Comparison of ENCODE assay signal across 20 cellular contexts in genomic region chr6:75171151-75171550, GRCh38. TPM values are rescaled to one million over a fixed set of nuclear protein-coding genes. Genes with fewer than 3 reads are reported as not detected.
DNase-seq lines count a peak whose midpoint lies in the region; ATAC-seq, FAIRE-seq and TF ChIP-seq lines count a peak whose summit lies in the region.
"Had no signal": no experiment of that assay in that cellular context is flagged by ENCODE, and none has a peak within 500 bp of the region (broad histone marks: within the 10 kb centered on the region; RNA-seq: fewer than 3 reads in every experiment).

No MANE protein-coding gene starts in this region.

- H3K4me1 Mint-ChIP-seq in chondrocyte (ENCODE audit: low read depth): peaks cover 82% of the 10 kb centered on the region
- H3K4me1 Mint-ChIP-seq: IgD-negative memory B cell had no signal

- no peak for ATAC-seq in A549
- ATAC-seq in left lung: no peak
- ATAC-seq: GM12878 had no signal

- no peak for TF ChIP-seq CTCF in A549 (IDR thresholded peaks at IDR 0.05)
- no peak for TF ChIP-seq CTCF in chondrocyte (IDR thresholded peaks at IDR 0.05)
- no peak for TF ChIP-seq CTCF in left lung (IDR thresholded peaks at IDR 0.05)

- CTCF ChIA-PET in A549 (lab: Yijun Ruan, JAX): no interaction called here

- peaks cover 57% of the 10 kb centered on the region for H3K36me3 Mint-ChIP-seq in chondrocyte (ENCODE audit: low read depth)
- H3K36me3 Mint-ChIP-seq: IgD-negative memory B cell had no signal

- H3K4me1 ChIP-seq in A549: no peaks in the 10 kb centered on the region
- no peaks in the 10 kb centered on the region for H3K4me1 ChIP-seq in left lung
- H3K4me1 ChIP-seq: Peyer's patch had no signal

- TF ChIP-seq EP300 in A549 (IDR thresholded peaks at IDR 0.05): no peak

- H3K9me3 ChIP-seq in A549: no peaks in the 10 kb centered on the region
- H3K9me3 ChIP-seq in left lung: no peaks in the 10 kb centered on the region
- H3K9me3 ChIP-seq: Peyer's patch had no signal

- POLR2A ChIA-PET in A549 (lab: Yijun Ruan, JAX): no interaction called here

- no peak for TF ChIP-seq POLR2A in A549 (IDR thresholded peaks at IDR 0.05; ENCODE audit: low read length)

- peak overlapping the region; percentile 76 for H3K27ac Mint-ChIP-seq in chondrocyte (ENCODE audit: unreplicated experiment)
- H3K27ac Mint-ChIP-seq: H9, IgD-negative memory B cell had no signal

- H3K27ac ChIP-seq in A549: no peak overlapping the region
- no peak overlapping the region for H3K27ac ChIP-seq in left lung
- H3K27ac ChIP-seq: 22Rv1, C4-2B had no signal

- H3K9me3 Mint-ChIP-seq in chondrocyte (ENCODE audit: low read depth): no peaks in the 10 kb centered on the region
- H3K9me3 Mint-ChIP-seq: H9 had no signal

- H3K27me3 Mint-ChIP-seq in chondrocyte (ENCODE audit: low read depth): no peaks in the 10 kb centered on the region

- DNase-seq in A549 (ENCODE audit: low read depth in 1 of 2, low spot score in 1 of 2): no peak
- no peak for DNase-seq in chondrocyte (ENCODE audit: low spot score)
- peak; percentile 51 for DNase-seq in left kidney (ENCODE audit: low read depth, low spot score)
- DNase-seq in renal cortical epithelial cell (ENCODE audit: low read depth): peak; percentile 9
- DNase-seq in AML-193 (lab: John Stamatoyannopoulos, UW): no peak
- DNase-seq in GF-D8 (lab: John Stamatoyannopoulos, UW): no peak
- DNase-seq in left lung: no peak
- no peak for DNase-seq in dedifferentiated amniotic fluid mesenchymal stem cell (ENCODE audit: extremely low spot score)
- DNase-seq: COR-L47, H9, MV-4-11, NCI-H1417 treated with DMSO at 0.1 percent for 48 hours, NCI-H2029, NCI-H510A treated with DMSO at 0.1 percent for 48 hours, Peyer's patch, Right ventricle myocardium superior had no signal

- peak; percentile 65 for FAIRE-seq in A549 (lab: Jason Lieb, UNC)
- FAIRE-seq: GM12878 had no signal

- H3K4me2 ChIP-seq in A549: no peak overlapping the region

- TF ChIP-seq RAD21 in A549 (conservative IDR thresholded peaks at IDR 0.05 in 1 of 2, IDR thresholded peaks at IDR 0.05 in 1 of 2): no peak

- H3K4me3 ChIP-seq in A549: no peak overlapping the region
- no peak overlapping the region for H3K4me3 ChIP-seq in left lung
- H3K4me3 ChIP-seq: GM12878, Peyer's patch had no signal

- no peak overlapping the region for H3K4me3 Mint-ChIP-seq in chondrocyte (ENCODE audit: unreplicated experiment)
- H3K4me3 Mint-ChIP-seq: H9, IgD-negative memory B cell had no signal

- no peaks in the 10 kb centered on the region for H3K27me3 ChIP-seq in left lung
- H3K27me3 ChIP-seq: Peyer's patch had no signal

- intact Hi-C loops in left lung (cut with DNase I): no loop called here

- no peaks in the 10 kb centered on the region for H3K36me3 ChIP-seq in left lung
- H3K36me3 ChIP-seq: Peyer's patch had no signal

TF ChIP-seq in A549, 52 proteins besides CTCF, POLR2A, EP300 and RAD21:
- no peak for TF ChIP-seq ELK1 (IDR thresholded peaks at IDR 0.05; ENCODE audit: low read depth, low read length)
- TF ChIP-seq FOXS1 (CRISPR knock-in tag; IDR thresholded peaks at IDR 0.05): no peak
- no peak for TF ChIP-seq CEBPB (IDR thresholded peaks at IDR 0.05)
- no peak for TF ChIP-seq GATA3 (IDR thresholded peaks at IDR 0.05; ENCODE audit: borderline replicate concordance)

RNA-seq across cellular contexts. Expression of gene COL12A1, which starts 34.7 kb away (rescaled TPM):
- polyA plus RNA-seq in A549 (2011; rRNA removed) (11.2 and 11.8 TPM in 2 replicates), A549 (2017; fragmentation: RNase III; extraction: RNeasy Plus Mini Kit Qiagen cat#74134 plus additional on column Dnase treatment) (5.6 to 7.5 TPM (median 6.3 TPM) in 3 replicates)
- 1.5 and 1.6 TPM in 2 replicates for polyA plus RNA-seq in A549 (2012; cell fraction: cytosol; rRNA removed)
- 3.8 and 4.6 TPM in 2 replicates for polyA plus RNA-seq in A549 (2012; cell fraction: nucleus; rRNA removed)
- polyA minus RNA-seq in A549 (2011; rRNA and poly(A)+ RNA removed): 30.5 and 39.4 TPM in 2 replicates
- total RNA-seq in chondrocyte (1,995 to 2,753 TPM (median 2,073 TPM) in 3 replicates), renal cortical epithelial cell (43.8 and 44.6 TPM in 2 replicates), left lung (10 to 100 TPM; 26.5 to 74.3 TPM)
- polyA plus RNA-seq: IgD-negative memory B cell had no signal

Comparison
In these comparisons a context has a peak if more than half of its experiments do, and no peak if none do; other contexts are left out.
1. DNase-seq: peak in left kidney (single experiment) and renal cortical epithelial cell (single experiment); none in A549 (0 of 2), chondrocyte (single experiment), AML-193 (0 of 2), GF-D8 (single experiment), left lung (0 of 2) and dedifferentiated amniotic fluid mesenchymal stem cell (single experiment).
2. RNA of gene COL12A1, which starts 34.7 kb away (total RNA-seq): 1,995 to 2,753 TPM in chondrocyte; 26.5 to 74.3 TPM in left lung and 43.8 to 44.6 TPM in renal cortical epithelial cell; every median in the first group is over 10 times any median in the second.